ENCODE assay signal across 8 cellular contexts in the genomic region with DNA sequence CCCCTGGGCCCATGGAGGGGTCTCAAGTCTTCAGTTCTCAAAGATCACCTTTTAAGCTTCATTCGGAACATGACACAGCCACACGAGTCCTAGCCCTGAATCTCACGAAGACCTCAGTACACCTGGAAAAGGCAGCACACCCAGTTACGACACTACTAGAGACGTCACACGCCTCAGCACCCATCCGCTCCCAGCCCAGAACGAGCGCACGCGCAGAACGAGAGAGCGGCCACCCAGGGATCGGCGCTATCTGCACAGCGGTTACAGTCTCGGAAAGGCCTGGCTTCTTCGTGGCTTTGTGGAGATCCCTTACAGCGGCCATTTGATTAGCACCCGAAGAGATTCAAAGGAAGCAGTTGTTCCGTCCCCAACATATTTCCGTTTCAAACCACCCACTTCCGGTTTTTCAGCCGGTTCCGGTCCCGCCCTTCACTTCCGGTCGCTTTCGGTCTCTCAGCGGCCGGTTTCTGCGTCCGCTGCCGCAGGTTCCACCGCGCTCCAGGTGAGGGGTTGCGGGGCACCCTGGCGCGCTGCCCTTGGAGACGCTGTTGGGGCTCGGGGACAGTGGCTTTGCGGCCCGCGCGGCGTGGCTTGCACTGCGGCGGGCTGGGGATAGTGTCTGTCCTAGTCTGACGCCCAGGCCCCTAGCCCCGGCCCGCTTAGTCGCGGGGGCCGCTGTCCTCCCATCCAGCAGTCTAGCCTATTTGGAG. TPM values are rescaled to one million over a fixed set of nuclear protein-coding genes. Genes with fewer than 3 reads are reported as not detected.
DNase-seq lines count a peak whose midpoint lies in the region; ATAC-seq, FAIRE-seq and TF ChIP-seq lines count a peak whose summit lies in the region.

Gene UBLCP1 (plus strand): TSS at position 432 of the 710 bp plus-strand sequence. CDS start 5,626 bp downstream, outside the sequence.

- peaks cover 9 to 15% of the 10 kb centered on the region in 2 donors for H3K27me3 Mint-ChIP-seq in natural killer cell treated with Interleukin-12 subunit alpha and Interleukin-12 subunit beta and Interleukin-15 and Interleukin-18, amount 100 ng/mL, for 72 hours

- peak within 1 kb of the TSS; percentile 96 for H3K4me3 ChIP-seq in fibroblast of pulmonary artery (replicated peaks; ENCODE audit: low read depth, low read length)

- no peak for TF ChIP-seq CTCF in fibroblast of pulmonary artery (IDR thresholded peaks at IDR 0.05; ENCODE audit: low read length, missing control alignments)

- TF ChIP-seq POLR2A in H54 (IDR thresholded peaks at IDR 0.05; ENCODE audit: low read depth, low read length), result peak; percentile 74
- peak; percentile 80 for TF ChIP-seq POLR2A in Raji (IDR thresholded peaks at IDR 0.05; ENCODE audit: insufficient read depth, low read depth, low read length)

- peaks cover 36 to 41% of the 10 kb centered on the region in 2 donors for H3K4me1 Mint-ChIP-seq in natural killer cell treated with Interleukin-12 subunit alpha and Interleukin-12 subunit beta and Interleukin-15 and Interleukin-18, amount 100 ng/mL, for 72 hours (ENCODE audit: low read depth in 2 of 2)

- peak within 1 kb of the TSS; percentile 99 for H3K27ac Mint-ChIP-seq in natural killer cell treated with Interleukin-12 subunit alpha and Interleukin-12 subunit beta and Interleukin-15 and Interleukin-18, amount 100 ng/mL, for 72 hours

- peak; percentile 87 for DNase-seq in ELR (ENCODE audit: low read depth)
- peak; percentile 68 for DNase-seq in H54 (ENCODE audit: insufficient read length, low spot score)
- DNase-seq in LoVo (ENCODE audit: low spot score), result peak; percentile 91
- DNase-seq in activated T-helper 9 cell treated with anti-CD3 and anti-CD28 coated beads, Interleukin-2, amount 50 U/mL, for 16 hours (ENCODE audit: low read depth), result peak; percentile 69
- peak; percentile 79 for DNase-seq in fibroblast of pulmonary artery (ENCODE audit: low read depth)
- DNase-seq in natural killer cell treated with Interleukin-12 subunit alpha and Interleukin-12 subunit beta and Interleukin-15 and Interleukin-18, amount 100 ng/mL, for 72 hours (ENCODE audit: low spot score), result peak; percentile 85
- peak; percentile 82 for DNase-seq in stimulated activated naive CD8-positive, alpha-beta T cell treated with anti-CD3 and anti-CD28 coated beads, Interleukin-15, Interleukin-2, amounts not matched to agents 100 U/mL and 50 U/mL, for 24 hours

- peaks cover 23% of the 10 kb centered on the region for H3K36me3 Mint-ChIP-seq in natural killer cell treated with Interleukin-12 subunit alpha and Interleukin-12 subunit beta and Interleukin-15 and Interleukin-18, amount 100 ng/mL, for 72 hours

- peak; percentile 93 to 94 for ATAC-seq in natural killer cell treated with Interleukin-12 subunit alpha and Interleukin-12 subunit beta and Interleukin-15 and Interleukin-18, amount 100 ng/mL, for 72 hours
- ATAC-seq in stimulated activated naive CD8-positive, alpha-beta T cell treated with anti-CD3 and anti-CD28 coated beads, Interleukin-15, Interleukin-2, amounts not matched to agents 100 U/mL and 50 U/mL, for 24 hours, result peak; percentile 91

- H3K4me3 Mint-ChIP-seq in natural killer cell treated with Interleukin-12 subunit alpha and Interleukin-12 subunit beta and Interleukin-15 and Interleukin-18, amount 100 ng/mL, for 72 hours, result peak within 1 kb of the TSS; percentile 97

- H3K9me3 Mint-ChIP-seq in natural killer cell treated with Interleukin-12 subunit alpha and Interleukin-12 subunit beta and Interleukin-15 and Interleukin-18, amount 100 ng/mL, for 72 hours, result peaks cover 11% of the 10 kb centered on the region

- FAIRE-seq in H54 (lab: Jason Lieb, UNC), result peak; percentile 61

RNA-seq across cellular contexts. Expression of gene UBLCP1, which starts in this region (rescaled TPM):
- 10 to 100 TPM; 20.3 to 31.9 TPM for total RNA-seq in natural killer cell treated with Interleukin-12 subunit alpha and Interleukin-12 subunit beta and Interleukin-15 and Interleukin-18, amount 100 ng/mL, for 72 hours

Comparison
In these comparisons a context has a peak if more than half of its experiments do, and no peak if none do; other contexts are left out.
1. Peak in every context shown above with its lines: DNase-seq, ATAC-seq and H3K4me3 ChIP-seq.